Comparison of ENCODE assay signal across 17 cellular contexts in the genomic region with DNA sequence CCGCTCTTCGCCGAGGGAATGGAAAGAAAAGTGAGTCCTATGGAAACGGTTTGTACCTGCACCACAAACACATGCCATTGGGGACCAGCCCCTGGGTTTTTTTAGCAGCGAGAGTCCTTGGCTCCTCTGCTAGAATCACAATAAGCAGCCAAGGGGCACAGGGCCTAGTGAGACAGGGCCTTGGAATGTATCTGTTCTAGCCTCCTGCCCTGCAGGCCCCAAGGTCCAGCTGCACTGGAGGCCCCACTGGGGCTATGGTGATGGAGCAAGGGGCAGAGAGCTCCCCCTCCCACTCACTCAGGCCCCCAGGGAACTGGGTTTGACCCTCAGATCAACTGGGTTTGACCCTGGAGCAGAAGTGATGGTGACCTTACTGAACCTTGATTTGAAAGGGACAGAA. TPM values are rescaled to one million over a fixed set of nuclear protein-coding genes. Genes with fewer than 3 reads are reported as not detected.
DNase-seq lines count a peak whose midpoint lies in the region; ATAC-seq and TF ChIP-seq lines count a peak whose summit lies in the region.
"Had no signal": no experiment of that assay in that cellular context is flagged by ENCODE, and none has a peak within 500 bp of the region (broad histone marks: within the 10 kb centered on the region; RNA-seq: fewer than 3 reads in every experiment).

No MANE protein-coding gene starts in this region.

- H3K36me3 ChIP-seq in adipocyte (ENCODE audit: control insufficient read depth, insufficient read depth, low read length, severe bottlenecking) (peaks cover 20% of the 10 kb centered on the region), heart right ventricle (peaks cover 0 to 12% (median 0%) of the 10 kb centered on the region in 9 donors), prostate gland (no peaks in the 10 kb centered on the region)

- no peaks in the 10 kb centered on the region for H3K27me3 ChIP-seq in adipocyte (replicated peaks; ENCODE audit: control insufficient read depth, insufficient read depth, low read length)
- H3K27me3 ChIP-seq in heart right ventricle, result no peaks in the 10 kb centered on the region
- H3K27me3 ChIP-seq in prostate gland (replicated peaks; ENCODE audit: insufficient read depth), result no peaks in the 10 kb centered on the region
- H3K27me3 ChIP-seq: dorsolateral prefrontal cortex had no signal

- TF ChIP-seq CTCF in heart right ventricle (IDR thresholded peaks at IDR 0.05) (no peak), prostate gland (IDR thresholded peaks at IDR 0.05) (no peak)
- no peak for TF ChIP-seq CTCF in activated CD8-positive, alpha-beta T cell treated with anti-CD3 and anti-CD28 coated beads for 36 hours (IDR thresholded peaks at IDR 0.05)

- CTCF ChIA-PET in activated naive CD4-positive, alpha-beta T cell treated with anti-CD3 and anti-CD28 coated beads for 36 hours (lab: Charles Lee), result no interaction called here
- CTCF ChIA-PET in activated CD8-positive, alpha-beta T cell treated with anti-CD3 and anti-CD28 coated beads for 36 hours (lab: Charles Lee), result interaction anchor here (1.3 kb wide), 1 partner anchor 69 kb away, joined by 3 read pairs; no protein-coding TSS in a partner anchor

- POLR2A ChIA-PET in activated CD8-positive, alpha-beta T cell treated with anti-CD3 and anti-CD28 coated beads for 36 hours (lab: Charles Lee), result interaction anchor here (0.8 kb wide), 1 partner anchor 12 kb away, joined by 3 read pairs; no protein-coding TSS in a partner anchor

- WGBS in heart right ventricle, 2 donors, result 86 to 93% methylated on average over 5 of the region's 5 CpGs
- WGBS in prostate gland, result 64% methylated on average over 5 of the region's 5 CpGs

- no peak overlapping the region for H3K4me3 Mint-ChIP-seq in activated naive CD4-positive, alpha-beta T cell treated with anti-CD3 and anti-CD28 coated beads for 36 hours
- H3K4me3 Mint-ChIP-seq in activated CD8-positive, alpha-beta T cell treated with anti-CD3 and anti-CD28 coated beads for 36 hours, result no peak overlapping the region
- H3K4me3 Mint-ChIP-seq: activated T-helper 1 cell treated with anti-CD3 and anti-CD28 coated beads, Interleukin-12 subunit alpha, Interleukin-12 subunit beta, Interleukin-2, Interleukin-4 antibody, amounts not matched to agents 30 ng/mL and 10 ng/mL and 1 ng/mL, durations not matched to agents 14 hours and 24 hours and 36 hours; neural crest cell; type B pancreatic cell had no signal

- intact Hi-C loops in heart right ventricle (cut with DNase I), result loop anchor here in 2 of 10 donors (2.0 to 5.0 kb wide), 2 partner anchors 44 to 46 kb away; a partner anchor contains a TSS
- intact Hi-C loops in prostate gland (cut with DNase I), result no loop called here
- intact Hi-C loops in activated naive CD4-positive, alpha-beta T cell treated with anti-CD3 and anti-CD28 coated beads for 36 hours (cut with micrococcal nuclease), result no loop called here
- intact Hi-C loops in activated CD8-positive, alpha-beta T cell treated with anti-CD3 and anti-CD28 coated beads for 36 hours (cut with micrococcal nuclease), result no loop called here

- no peaks in the 10 kb centered on the region for H3K9me3 ChIP-seq in adipocyte (ENCODE audit: control insufficient read depth, low read length)
- H3K9me3 ChIP-seq in heart right ventricle, result no peaks in the 10 kb centered on the region
- no peaks in the 10 kb centered on the region for H3K9me3 ChIP-seq in prostate gland

- DNase-seq in AG08395 (ENCODE audit: low spot score) (peak; percentile 70), adipocyte (ENCODE audit: low read depth) (peak; percentile 73), heart right ventricle (peak in 1 of 2 donors; percentile 44), prostate gland (ENCODE audit: low spot score) (no peak)
- DNase-seq in activated naive CD4-positive, alpha-beta T cell treated with anti-CD3 and anti-CD28 coated beads for 36 hours, result no peak
- no peak for DNase-seq in activated CD8-positive, alpha-beta T cell treated with anti-CD3 and anti-CD28 coated beads for 36 hours
- DNase-seq: dorsolateral prefrontal cortex; NCI-H2171 treated with DMSO at 0.1 percent for 48 hours; stimulated activated CD4-positive, alpha-beta T cell treated with anti-CD3 and anti-CD28 coated beads, Interleukin-4, amount 100 ng/mL, for 4 hours had no signal

- H3K27ac ChIP-seq in heart right ventricle (peak overlapping the region in 9 of 10 donors; percentile 13 to 81 (median 68)), prostate gland (peak overlapping the region; percentile 70 to 78)
- H3K27ac ChIP-seq: KMS-11, VCaP had no signal

- no peak overlapping the region for H3K27ac Mint-ChIP-seq in activated naive CD4-positive, alpha-beta T cell treated with anti-CD3 and anti-CD28 coated beads for 36 hours
- H3K27ac Mint-ChIP-seq in activated CD8-positive, alpha-beta T cell treated with anti-CD3 and anti-CD28 coated beads for 36 hours, result no peak overlapping the region
- H3K27ac Mint-ChIP-seq: activated T-helper 1 cell treated with anti-CD3 and anti-CD28 coated beads, Interleukin-12 subunit alpha, Interleukin-12 subunit beta, Interleukin-2, Interleukin-4 antibody, amounts not matched to agents 30 ng/mL and 10 ng/mL and 1 ng/mL, durations not matched to agents 14 hours and 24 hours and 36 hours had no signal

- no peak for TF ChIP-seq POLR2A in prostate gland (IDR thresholded peaks at IDR 0.05)

- H3K36me3 Mint-ChIP-seq in activated naive CD4-positive, alpha-beta T cell treated with anti-CD3 and anti-CD28 coated beads for 36 hours (ENCODE audit: low read depth), result no peaks in the 10 kb centered on the region
- no peaks in the 10 kb centered on the region for H3K36me3 Mint-ChIP-seq in activated CD8-positive, alpha-beta T cell treated with anti-CD3 and anti-CD28 coated beads for 36 hours (ENCODE audit: low read depth)

- no peak overlapping the region for H3K4me3 ChIP-seq in adipocyte (ENCODE audit: low read length)
- H3K4me3 ChIP-seq in heart right ventricle, result no peak overlapping the region
- no peak overlapping the region for H3K4me3 ChIP-seq in prostate gland
- H3K4me3 ChIP-seq: dorsolateral prefrontal cortex had no signal

- ATAC-seq in heart right ventricle (peak in 4 of 8 donors; percentile 26 to 64 (median 30)), GM18498 (IDR thresholded peaks at IDR 0.05; ENCODE audit: unreplicated experiment) (no peak), GM19328 (IDR thresholded peaks at IDR 0.05; ENCODE audit: unreplicated experiment) (no peak)
- no peak for ATAC-seq in activated CD8-positive, alpha-beta T cell treated with anti-CD3 and anti-CD28 coated beads for 36 hours

- H3K4me1 ChIP-seq in adipocyte (ENCODE audit: control insufficient read depth, insufficient read depth, low read length), result peaks cover 55% of the 10 kb centered on the region
- H3K4me1 ChIP-seq in heart right ventricle, result peaks cover 0 to 44% (median 27%) of the 10 kb centered on the region in 9 donors
- H3K4me1 ChIP-seq in prostate gland (replicated peaks), result no peaks in the 10 kb centered on the region

- peak overlapping the region; percentile 88 for H3K9ac ChIP-seq in adipocyte (ENCODE audit: low read length)
- H3K9ac ChIP-seq: KMS-11 had no signal

- H3K4me1 Mint-ChIP-seq in activated naive CD4-positive, alpha-beta T cell treated with anti-CD3 and anti-CD28 coated beads for 36 hours (ENCODE audit: low read depth), result no peaks in the 10 kb centered on the region
- H3K4me1 Mint-ChIP-seq in activated CD8-positive, alpha-beta T cell treated with anti-CD3 and anti-CD28 coated beads for 36 hours (ENCODE audit: low read depth), result peaks cover 6% of the 10 kb centered on the region

- H3K27me3 Mint-ChIP-seq in activated naive CD4-positive, alpha-beta T cell treated with anti-CD3 and anti-CD28 coated beads for 36 hours (ENCODE audit: low read depth), result no peaks in the 10 kb centered on the region
- H3K27me3 Mint-ChIP-seq in activated CD8-positive, alpha-beta T cell treated with anti-CD3 and anti-CD28 coated beads for 36 hours, result no peaks in the 10 kb centered on the region
- H3K27me3 Mint-ChIP-seq: type B pancreatic cell had no signal

- no peaks in the 10 kb centered on the region for H3K9me3 Mint-ChIP-seq in activated naive CD4-positive, alpha-beta T cell treated with anti-CD3 and anti-CD28 coated beads for 36 hours
- no peaks in the 10 kb centered on the region for H3K9me3 Mint-ChIP-seq in activated CD8-positive, alpha-beta T cell treated with anti-CD3 and anti-CD28 coated beads for 36 hours
- H3K9me3 Mint-ChIP-seq: activated T-helper 1 cell treated with anti-CD3 and anti-CD28 coated beads, Interleukin-12 subunit alpha, Interleukin-12 subunit beta, Interleukin-2, Interleukin-4 antibody, amounts not matched to agents 30 ng/mL and 10 ng/mL and 1 ng/mL, durations not matched to agents 14 hours and 24 hours and 36 hours; type B pancreatic cell had no signal

RNA-seq across cellular contexts. Expression of a gene that starts 14.4 kb away (rescaled TPM):
- total RNA-seq in heart right ventricle (100 to 1,000 TPM; 104 to 214 (median 130) TPM), prostate gland (10 to 100 TPM; 24.5 to 61.9 TPM)
- polyA plus RNA-seq in heart right ventricle, result 10 to 100 TPM; 72.6 to 75.8 TPM
- under 1 TPM in 1 of 2 experiments, not detected in 1; 0.33 TPM for total RNA-seq in activated naive CD4-positive, alpha-beta T cell treated with anti-CD3 and anti-CD28 coated beads for 36 hours
- under 1 TPM in 1 of 2 experiments, not detected in 1; 0.47 TPM for total RNA-seq in activated CD8-positive, alpha-beta T cell treated with anti-CD3 and anti-CD28 coated beads for 36 hours

RNA-seq across cellular contexts. Expression of a gene that starts 43.2 kb away (rescaled TPM):
- total RNA-seq in heart right ventricle (10 to 100 TPM in 4 of 10 donors, 1 to 10 TPM in 6; 3.6 to 15.2 (median 9.6) TPM), prostate gland (100 to 1,000 TPM; 112 to 190 TPM)
- polyA plus RNA-seq in heart right ventricle, result 10 to 100 TPM in 1 of 2 donors, 1 to 10 TPM in 1; 9.9 to 22.7 TPM
- total RNA-seq in activated naive CD4-positive, alpha-beta T cell treated with anti-CD3 and anti-CD28 coated beads for 36 hours, result not detected
- total RNA-seq in activated CD8-positive, alpha-beta T cell treated with anti-CD3 and anti-CD28 coated beads for 36 hours, result not detected
- total RNA-seq: activated T-helper 1 cell treated with anti-CD3 and anti-CD28 coated beads, Interleukin-12 subunit alpha, Interleukin-12 subunit beta, Interleukin-2, Interleukin-4 antibody, amounts not matched to agents 30 ng/mL and 10 ng/mL and 1 ng/mL, durations not matched to agents 14 hours and 24 hours and 36 hours; Daoy had no signal

RNA-seq across cellular contexts. Expression of a gene that starts 52.2 kb away (rescaled TPM):
- total RNA-seq in heart right ventricle (100 to 1,000 TPM in 2 of 10 donors, 10 to 100 TPM in 8; 71.1 to 113 (median 88.9) TPM), prostate gland (10 to 100 TPM; 22.0 to 29.3 TPM)
- polyA plus RNA-seq in heart right ventricle, result 100 to 1,000 TPM in 1 of 2 donors, 10 to 100 TPM in 1; 49.7 to 105 TPM
- 10 to 100 TPM; 52.6 to 54.4 TPM for total RNA-seq in activated naive CD4-positive, alpha-beta T cell treated with anti-CD3 and anti-CD28 coated beads for 36 hours
- total RNA-seq in activated CD8-positive, alpha-beta T cell treated with anti-CD3 and anti-CD28 coated beads for 36 hours, result 10 to 100 TPM; 75.8 to 76.8 TPM

Comparison
In these comparisons a context has a peak if more than half of its experiments do, and no peak if none do; other contexts are left out.
1. DNase-seq: peak in AG08395 (single experiment) and adipocyte (single experiment); none in prostate gland (single experiment), activated naive CD4-positive, alpha-beta T cell treated with anti-CD3 and anti-CD28 coated beads for 36 hours (single experiment) and activated CD8-positive, alpha-beta T cell treated with anti-CD3 and anti-CD28 coated beads for 36 hours (single experiment).
2. RNA of a gene that starts 14.4 kb away (total RNA-seq): 104 to 214 TPM in heart right ventricle and 24.5 to 61.9 TPM in prostate gland; 0.47 TPM in activated CD8-positive, alpha-beta T cell treated with anti-CD3 and anti-CD28 coated beads for 36 hours and 0.33 TPM in activated naive CD4-positive, alpha-beta T cell treated with anti-CD3 and anti-CD28 coated beads for 36 hours; every median in the first group is over 10 times any median in the second.
3. RNA of a gene that starts 43.2 kb away (total RNA-seq): 112 to 190 TPM in prostate gland; 3.6 to 15.2 TPM in heart right ventricle, not detected in activated naive CD4-positive, alpha-beta T cell treated with anti-CD3 and anti-CD28 coated beads for 36 hours and not detected in activated CD8-positive, alpha-beta T cell treated with anti-CD3 and anti-CD28 coated beads for 36 hours; every median in the first group is over 4 times any median in the second.